ENCODE assay signal across 10 cellular contexts in the genomic region with DNA sequence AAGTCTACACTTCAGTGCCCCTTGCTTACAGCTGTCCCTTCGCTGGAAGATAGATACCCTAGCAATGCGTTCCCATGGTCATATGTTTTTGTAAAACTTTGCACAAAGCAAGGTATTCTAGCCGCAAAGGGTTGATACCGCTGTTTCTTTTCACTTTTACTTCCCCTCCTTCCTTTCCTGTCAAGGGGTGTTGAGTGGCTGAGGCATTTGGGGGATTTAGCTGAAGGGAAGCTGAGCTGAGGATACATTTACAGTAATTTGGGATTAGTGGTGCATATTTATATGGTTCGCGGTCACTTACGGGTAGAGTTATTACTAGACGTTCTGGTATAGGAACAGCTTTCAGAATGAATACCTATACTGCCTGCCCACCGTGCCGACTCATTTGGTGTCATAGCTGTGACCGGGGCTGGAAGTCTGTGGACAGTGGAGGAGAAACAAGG.
DNase-seq lines count a peak whose midpoint lies in the region; ATAC-seq, FAIRE-seq and TF ChIP-seq lines count a peak whose summit lies in the region.
"Had no signal": no experiment of that assay in that cellular context is flagged by ENCODE, and none has a peak within 500 bp of the region (broad histone marks: within the 10 kb centered on the region; RNA-seq: fewer than 3 reads in every experiment).

No MANE protein-coding gene starts in this region.

- H3K27ac ChIP-seq in GM23248 (no peak overlapping the region), stomach (no peak overlapping the region)
- H3K27ac ChIP-seq: ascending aorta had no signal

- no peaks in the 10 kb centered on the region for H3F3A ChIP-seq in GM23248 (ENCODE audit: insufficient read depth)

- H3K9ac ChIP-seq in GM23248 = no peak overlapping the region

- H3K27me3 Mint-ChIP-seq in activated naive CD8-positive, alpha-beta T cell treated with anti-CD3 and anti-CD28 coated beads, Interleukin-2, amount 10 ng/mL, durations not matched to agents 7 days and 5 days = no peaks in the 10 kb centered on the region

- H3K4me1 Mint-ChIP-seq in activated naive CD8-positive, alpha-beta T cell treated with anti-CD3 and anti-CD28 coated beads, Interleukin-2, amount 10 ng/mL, durations not matched to agents 7 days and 5 days = peaks cover 23% of the 10 kb centered on the region

- POLR2A ChIA-PET in GM10248 (lab: Yijun Ruan, JAX) = no interaction called here
- POLR2A ChIA-PET in activated naive CD8-positive, alpha-beta T cell treated with anti-CD3 and anti-CD28 coated beads, Interleukin-2, amount 10 ng/mL, durations not matched to agents 7 days and 5 days (lab: Charles Lee) = interaction anchor here (1.1 to 1.3 kb wide), 2 partner anchors 11 to 59 kb away, joined by 4 read pairs; no protein-coding TSS in a partner anchor

- peak overlapping the region; percentile 82 for H3K27ac Mint-ChIP-seq in activated naive CD8-positive, alpha-beta T cell treated with anti-CD3 and anti-CD28 coated beads, Interleukin-2, amount 10 ng/mL, durations not matched to agents 7 days and 5 days

- no peak overlapping the region for H3K4me2 ChIP-seq in GM23248 (ENCODE audit: unreplicated experiment)

- H3K9me3 ChIP-seq in GM23248 (ENCODE audit: low read depth) = no peaks in the 10 kb centered on the region
- no peaks in the 10 kb centered on the region for H3K9me3 ChIP-seq in stomach
- H3K9me3 ChIP-seq: ascending aorta had no signal

- intact Hi-C loops in stomach (cut with DNase I; ENCODE audit: low total_unique reads) = no loop called here

- no peak overlapping the region for H2AFZ ChIP-seq in GM23248

- peak; percentile 65 for ATAC-seq in HG03039 (IDR thresholded peaks at IDR 0.05; ENCODE audit: unreplicated experiment)
- ATAC-seq in activated naive CD8-positive, alpha-beta T cell treated with anti-CD3 and anti-CD28 coated beads, Interleukin-2, amount 10 ng/mL, durations not matched to agents 7 days and 5 days (ENCODE audit: low read depth) = peak; percentile 21

- TF ChIP-seq CTCF in GM10248 (IDR thresholded peaks at IDR 0.05; ENCODE audit: control extremely low read depth, extremely low read depth, low read depth, missing control alignments) (no peak), stomach (IDR thresholded peaks at IDR 0.05) (no peak)

- H3K9me3 Mint-ChIP-seq in activated naive CD8-positive, alpha-beta T cell treated with anti-CD3 and anti-CD28 coated beads, Interleukin-2, amount 10 ng/mL, durations not matched to agents 7 days and 5 days = no peaks in the 10 kb centered on the region

- no peak for TF ChIP-seq POLR2A in stomach (IDR thresholded peaks at IDR 0.05)

- H3K36me3 Mint-ChIP-seq in activated naive CD8-positive, alpha-beta T cell treated with anti-CD3 and anti-CD28 coated beads, Interleukin-2, amount 10 ng/mL, durations not matched to agents 7 days and 5 days = no peaks in the 10 kb centered on the region

- no peaks in the 10 kb centered on the region for H3K36me3 ChIP-seq in GM23248 (ENCODE audit: low read depth)
- H3K36me3 ChIP-seq in stomach = no peaks in the 10 kb centered on the region
- H3K36me3 ChIP-seq: ascending aorta had no signal

- no peaks in the 10 kb centered on the region; the same call in 1 of the 2 replicates for H3K27me3 ChIP-seq in GM23248 (replicated peaks; ENCODE audit: insufficient read depth)
- no peaks in the 10 kb centered on the region for H3K27me3 ChIP-seq in stomach
- H3K27me3 ChIP-seq: ascending aorta had no signal

- no peak for TF ChIP-seq EP300 in stomach (IDR thresholded peaks at IDR 0.05)

- 81 to 83% methylated on average over 11 of the region's 11 CpGs for WGBS in GM23248 (ENCODE audit: low coverage in 1 of 2, low lambda C conversion rate in 2 of 2, missing lambda C conversion rate in 2 of 2), 2 experiments
- 60 to 82% (median 78%) methylated on average over 11 of the region's 11 CpGs for WGBS in stomach, 5 donors

- in situ Hi-C loops in GM23248 (cut with MboI) = no loop called here

- H3K4me3 Mint-ChIP-seq in activated naive CD8-positive, alpha-beta T cell treated with anti-CD3 and anti-CD28 coated beads, Interleukin-2, amount 10 ng/mL, durations not matched to agents 7 days and 5 days = peak overlapping the region; percentile 35

- CTCF ChIA-PET in GM10248 (lab: Yijun Ruan, JAX) = interaction anchor here (1.3 to 2.2 kb wide), 3 partner anchors 25 to 85 kb away, joined by 5 to 16 read pairs (median 6); no protein-coding TSS in a partner anchor

- H3K79me2 ChIP-seq in GM23248 (ENCODE audit: insufficient read depth) = no peaks in the 10 kb centered on the region

- H4K20me1 ChIP-seq in GM23248 (ENCODE audit: insufficient read depth) = no peaks in the 10 kb centered on the region

- no peaks in the 10 kb centered on the region for H3K9me2 ChIP-seq in GM23248 (ENCODE audit: insufficient read depth)

- peak; percentile 96 for FAIRE-seq in GM19239 (lab: Jason Lieb, UNC)

- DNase-seq in GM10248 (ENCODE audit: extremely low spot score) (peak; percentile 40), GM19239 (ENCODE audit: insufficient read length, low spot score) (peak; percentile 48), GM23248 (no peak), stomach (no peak), AML-193 (lab: John Stamatoyannopoulos, UW) (no peak), pons (ENCODE audit: low spot score) (no peak)
- DNase-seq in activated naive CD8-positive, alpha-beta T cell treated with anti-CD3 and anti-CD28 coated beads, Interleukin-2, amount 10 ng/mL, durations not matched to agents 7 days and 5 days = no peak
- DNase-seq: NCI-H2029 had no signal

- H3K4me3 ChIP-seq in GM23248 (no peak overlapping the region), stomach (no peak overlapping the region)
- H3K4me3 ChIP-seq: ascending aorta had no signal

- H3K4me1 ChIP-seq in GM23248 (ENCODE audit: insufficient read depth) = no peaks in the 10 kb centered on the region
- H3K4me1 ChIP-seq in stomach = no peaks in the 10 kb centered on the region
- H3K4me1 ChIP-seq: ascending aorta had no signal

Comparison
In these comparisons a context has a peak if more than half of its experiments do, and no peak if none do; other contexts are left out.
1. DNase-seq: peak in GM10248 (single experiment) and GM19239 (single experiment); none in activated naive CD8-positive, alpha-beta T cell treated with anti-CD3 and anti-CD28 coated beads, Interleukin-2, amount 10 ng/mL, durations not matched to agents 7 days and 5 days (single experiment), GM23248 (single experiment), stomach (single experiment), AML-193 (0 of 2) and pons (single experiment).